Comparison of ENCODE assay signal across 1 cellular context in the genomic region with DNA sequence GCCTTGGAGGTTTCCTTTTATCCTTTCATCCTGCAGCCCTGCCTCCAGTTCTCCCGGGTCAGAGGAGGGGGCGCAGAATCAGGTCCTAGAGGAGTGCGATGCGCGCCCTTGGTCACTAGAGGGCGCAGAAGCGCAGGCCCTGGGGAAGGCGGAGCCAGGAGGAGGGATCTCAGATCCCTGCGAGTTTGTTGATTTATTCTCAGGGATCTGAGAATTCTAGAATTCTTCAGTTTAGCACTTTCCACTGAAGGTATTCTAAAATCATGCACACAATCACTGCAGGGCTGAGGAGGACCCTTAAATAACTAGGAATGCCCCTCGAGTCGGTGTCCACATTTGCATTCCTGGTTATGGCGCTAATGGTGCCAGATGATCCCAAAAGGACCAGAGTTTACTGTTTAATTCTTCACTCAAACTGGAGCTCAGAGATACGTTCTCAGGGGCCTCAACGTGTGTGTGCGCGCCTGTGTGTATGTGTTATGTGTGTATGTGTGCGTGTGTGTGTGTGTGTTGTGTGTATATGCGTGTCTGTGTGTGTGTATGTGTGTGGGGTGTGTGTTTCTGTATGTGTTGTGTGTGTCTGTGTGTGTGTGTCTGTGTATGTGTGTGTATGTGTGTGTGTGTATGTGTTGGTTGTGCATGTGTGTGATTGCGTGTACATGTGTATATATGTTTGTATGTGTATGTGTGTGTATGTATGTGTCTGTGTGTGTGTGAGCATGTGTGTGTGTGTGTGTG.
TF ChIP-seq lines count a peak whose summit lies in the region.

No MANE protein-coding gene starts in this region.

TF ChIP-seq in K562, 482 proteins besides CTCF, POLR2A, EP300 and RAD21 (continued from another document and continues in another):
- TF ChIP-seq ZC3H11A (IDR thresholded peaks at IDR 0.05; ENCODE audit: low read depth, low read length) (no peak), NBN (IDR thresholded peaks at IDR 0.05; ENCODE audit: low read depth) (no peak), RBM34 (IDR thresholded peaks at IDR 0.05; ENCODE audit: borderline replicate concordance, insufficient read depth, low read length) (no peak), CBX8 (IDR thresholded peaks at IDR 0.05; ENCODE audit: borderline replicate concordance, extremely low read depth, low read depth, low read length, poor library complexity, severe bottlenecking) (no peak), ZNF431 (CRISPR knock-in tag; IDR thresholded peaks at IDR 0.05) (no peak), SPI1 (IDR thresholded peaks at IDR 0.05; ENCODE audit: borderline replicate concordance, low read depth, low read length) (no peak), MYBL2 (IDR thresholded peaks at IDR 0.05; ENCODE audit: low read depth) (no peak), MYBL2 (CRISPR knock-in tag; IDR thresholded peaks at IDR 0.05; ENCODE audit: borderline replicate concordance) (no peak), PHTF2 (CRISPR knock-in tag; IDR thresholded peaks at IDR 0.05) (no peak), HNRNPLL (IDR thresholded peaks at IDR 0.05; ENCODE audit: low read depth, low read length, poor library complexity, severe bottlenecking) (no peak), MED1 (CRISPR knock-in tag; IDR thresholded peaks at IDR 0.05; ENCODE audit: borderline replicate concordance) (no peak), MXD1 (CRISPR knock-in tag; IDR thresholded peaks at IDR 0.05; ENCODE audit: borderline replicate concordance, poor library complexity, severe bottlenecking) (no peak), FOXM1 (IDR thresholded peaks at IDR 0.05; ENCODE audit: low read depth) (no peak), FOXM1 (CRISPR knock-in tag; IDR thresholded peaks at IDR 0.05; ENCODE audit: low read depth) (no peak), STAT6 (CRISPR knock-in tag; IDR thresholded peaks at IDR 0.05) (no peak), POLR2AphosphoS2 (IDR thresholded peaks at IDR 0.05; ENCODE audit: low read length) (no peak), ZNF79 (CRISPR knock-in tag; IDR thresholded peaks at IDR 0.05; ENCODE audit: low read depth) (no peak), MYNN (IDR thresholded peaks at IDR 0.05) (no peak), MYNN (CRISPR knock-in tag; IDR thresholded peaks at IDR 0.05) (no peak), EZH2 (IDR thresholded peaks at IDR 0.05; ENCODE audit: borderline replicate concordance, low read depth, low read length) (no peak), ZNF41 (CRISPR knock-in tag; conservative IDR thresholded peaks at IDR 0.05) (no peak), HDGF (IDR thresholded peaks at IDR 0.05) (0 out of 2 replicates have a peak, but pooled peaks have one; percentile 65), CTBP1 (IDR thresholded peaks at IDR 0.05; ENCODE audit: borderline replicate concordance) (no peak), TRIM28 (IDR thresholded peaks at IDR 0.05) (no peak), NRF1 (conservative IDR thresholded peaks at IDR 0.05 in 1 of 2, IDR thresholded peaks at IDR 0.05 in 1 of 2) (peak; percentile 72 to 78), ARID2 (IDR thresholded peaks at IDR 0.05) (peak; percentile 11; the same call in 1 of the 2 replicates), KLF16 (IDR thresholded peaks at IDR 0.05) (0 out of 2 replicates have a peak, but pooled peaks have one; percentile 22), E4F1 (CRISPR knock-in tag; IDR thresholded peaks at IDR 0.05; ENCODE audit: borderline replicate concordance) (no peak), ZKSCAN8 (CRISPR knock-in tag; IDR thresholded peaks at IDR 0.05) (no peak), BMI1 (IDR thresholded peaks at IDR 0.05; ENCODE audit: low read length) (no peak), NR2C1 (IDR thresholded peaks at IDR 0.05) (no peak), NR2C1 (tag; IDR thresholded peaks at IDR 0.05) (no peak), ZNF165 (CRISPR knock-in tag; IDR thresholded peaks at IDR 0.05; ENCODE audit: borderline replicate concordance) (no peak), ZNF740 (CRISPR knock-in tag; IDR thresholded peaks at IDR 0.05) (no peak), ZNF740 (tag; IDR thresholded peaks at IDR 0.05) (no peak), SRF (CRISPR knock-in tag; IDR thresholded peaks at IDR 0.05) (no peak), RBM25 (IDR thresholded peaks at IDR 0.05; ENCODE audit: low read depth, low read length, severe bottlenecking) (no peak), ETV6 (IDR thresholded peaks at IDR 0.05; ENCODE audit: borderline replicate concordance in 1 of 2, low read depth in 2 of 2, low read length in 1 of 2) (no peak), ETV6 (CRISPR knock-in tag; IDR thresholded peaks at IDR 0.05; ENCODE audit: borderline replicate concordance) (no peak), MTF1 (CRISPR knock-in tag; IDR thresholded peaks at IDR 0.05; ENCODE audit: borderline replicate concordance) (no peak), RBM22 (IDR thresholded peaks at IDR 0.05; ENCODE audit: low read depth, low read length, poor library complexity, severe bottlenecking) (no peak), ELF1 (tag; IDR thresholded peaks at IDR 0.05) (no peak), FOXJ2 (tag; IDR thresholded peaks at IDR 0.05) (no peak), GATAD2B (IDR thresholded peaks at IDR 0.05; ENCODE audit: borderline replicate concordance) (no peak), YBX1 (IDR thresholded peaks at IDR 0.05) (0 out of 2 replicates have a peak, but pooled peaks have one; percentile 39), ARHGAP35 (IDR thresholded peaks at IDR 0.05; ENCODE audit: partially characterized antibody) (peak; percentile 10)
- TF ChIP-seq, protein P1, sequence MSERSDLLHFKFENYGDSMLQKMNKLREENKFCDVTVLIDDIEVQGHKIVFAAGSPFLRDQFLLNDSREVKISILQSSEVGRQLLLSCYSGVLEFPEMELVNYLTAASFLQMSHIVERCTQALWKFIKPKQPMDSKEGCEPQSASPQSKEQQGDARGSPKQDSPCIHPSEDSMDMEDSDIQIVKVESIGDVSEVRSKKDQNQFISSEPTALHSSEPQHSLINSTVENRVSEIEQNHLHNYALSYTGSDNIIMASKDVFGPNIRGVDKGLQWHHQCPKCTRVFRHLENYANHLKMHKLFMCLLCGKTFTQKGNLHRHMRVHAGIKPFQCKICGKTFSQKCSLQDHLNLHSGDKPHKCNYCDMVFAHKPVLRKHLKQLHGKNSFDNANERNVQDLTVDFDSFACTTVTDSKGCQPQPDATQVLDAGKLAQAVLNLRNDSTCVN (CRISPR knock-in tag; IDR thresholded peaks at IDR 0.05) = 0 out of 2 replicates have a peak, but pooled peaks have one; percentile 24
- TF ChIP-seq, protein P2, sequence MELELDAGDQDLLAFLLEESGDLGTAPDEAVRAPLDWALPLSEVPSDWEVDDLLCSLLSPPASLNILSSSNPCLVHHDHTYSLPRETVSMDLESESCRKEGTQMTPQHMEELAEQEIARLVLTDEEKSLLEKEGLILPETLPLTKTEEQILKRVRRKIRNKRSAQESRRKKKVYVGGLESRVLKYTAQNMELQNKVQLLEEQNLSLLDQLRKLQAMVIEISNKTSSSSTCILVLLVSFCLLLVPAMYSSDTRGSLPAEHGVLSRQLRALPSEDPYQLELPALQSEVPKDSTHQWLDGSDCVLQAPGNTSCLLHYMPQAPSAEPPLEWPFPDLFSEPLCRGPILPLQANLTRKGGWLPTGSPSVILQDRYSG (tag; conservative IDR thresholded peaks at IDR 0.05; ENCODE audit: low read depth) = no peak
- TF ChIP-seq, protein P3, sequence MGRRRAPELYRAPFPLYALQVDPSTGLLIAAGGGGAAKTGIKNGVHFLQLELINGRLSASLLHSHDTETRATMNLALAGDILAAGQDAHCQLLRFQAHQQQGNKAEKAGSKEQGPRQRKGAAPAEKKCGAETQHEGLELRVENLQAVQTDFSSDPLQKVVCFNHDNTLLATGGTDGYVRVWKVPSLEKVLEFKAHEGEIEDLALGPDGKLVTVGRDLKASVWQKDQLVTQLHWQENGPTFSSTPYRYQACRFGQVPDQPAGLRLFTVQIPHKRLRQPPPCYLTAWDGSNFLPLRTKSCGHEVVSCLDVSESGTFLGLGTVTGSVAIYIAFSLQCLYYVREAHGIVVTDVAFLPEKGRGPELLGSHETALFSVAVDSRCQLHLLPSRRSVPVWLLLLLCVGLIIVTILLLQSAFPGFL (CRISPR knock-in tag; IDR thresholded peaks at IDR 0.05) = no peak
- TF ChIP-seq, protein P4, sequence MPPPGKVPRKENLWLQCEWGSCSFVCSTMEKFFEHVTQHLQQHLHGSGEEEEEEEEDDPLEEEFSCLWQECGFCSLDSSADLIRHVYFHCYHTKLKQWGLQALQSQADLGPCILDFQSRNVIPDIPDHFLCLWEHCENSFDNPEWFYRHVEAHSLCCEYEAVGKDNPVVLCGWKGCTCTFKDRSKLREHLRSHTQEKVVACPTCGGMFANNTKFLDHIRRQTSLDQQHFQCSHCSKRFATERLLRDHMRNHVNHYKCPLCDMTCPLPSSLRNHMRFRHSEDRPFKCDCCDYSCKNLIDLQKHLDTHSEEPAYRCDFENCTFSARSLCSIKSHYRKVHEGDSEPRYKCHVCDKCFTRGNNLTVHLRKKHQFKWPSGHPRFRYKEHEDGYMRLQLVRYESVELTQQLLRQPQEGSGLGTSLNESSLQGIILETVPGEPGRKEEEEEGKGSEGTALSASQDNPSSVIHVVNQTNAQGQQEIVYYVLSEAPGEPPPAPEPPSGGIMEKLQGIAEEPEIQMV (tag; conservative IDR thresholded peaks at IDR 0.05; ENCODE audit: low read depth) = no peak
- TF ChIP-seq, protein P5, sequence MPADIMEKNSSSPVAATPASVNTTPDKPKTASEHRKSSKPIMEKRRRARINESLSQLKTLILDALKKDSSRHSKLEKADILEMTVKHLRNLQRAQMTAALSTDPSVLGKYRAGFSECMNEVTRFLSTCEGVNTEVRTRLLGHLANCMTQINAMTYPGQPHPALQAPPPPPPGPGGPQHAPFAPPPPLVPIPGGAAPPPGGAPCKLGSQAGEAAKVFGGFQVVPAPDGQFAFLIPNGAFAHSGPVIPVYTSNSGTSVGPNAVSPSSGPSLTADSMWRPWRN (IDR thresholded peaks at IDR 0.05; ENCODE audit: low read depth) = no peak
- TF ChIP-seq, protein P6, sequence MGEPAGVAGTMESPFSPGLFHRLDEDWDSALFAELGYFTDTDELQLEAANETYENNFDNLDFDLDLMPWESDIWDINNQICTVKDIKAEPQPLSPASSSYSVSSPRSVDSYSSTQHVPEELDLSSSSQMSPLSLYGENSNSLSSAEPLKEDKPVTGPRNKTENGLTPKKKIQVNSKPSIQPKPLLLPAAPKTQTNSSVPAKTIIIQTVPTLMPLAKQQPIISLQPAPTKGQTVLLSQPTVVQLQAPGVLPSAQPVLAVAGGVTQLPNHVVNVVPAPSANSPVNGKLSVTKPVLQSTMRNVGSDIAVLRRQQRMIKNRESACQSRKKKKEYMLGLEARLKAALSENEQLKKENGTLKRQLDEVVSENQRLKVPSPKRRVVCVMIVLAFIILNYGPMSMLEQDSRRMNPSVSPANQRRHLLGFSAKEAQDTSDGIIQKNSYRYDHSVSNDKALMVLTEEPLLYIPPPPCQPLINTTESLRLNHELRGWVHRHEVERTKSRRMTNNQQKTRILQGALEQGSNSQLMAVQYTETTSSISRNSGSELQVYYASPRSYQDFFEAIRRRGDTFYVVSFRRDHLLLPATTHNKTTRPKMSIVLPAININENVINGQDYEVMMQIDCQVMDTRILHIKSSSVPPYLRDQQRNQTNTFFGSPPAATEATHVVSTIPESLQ (CRISPR knock-in tag; IDR thresholded peaks at IDR 0.05) = no peak
